Comparison of ENCODE assay signal across 8 cellular contexts in genomic region chr1:15847100-15847892, GRCh38. TPM values are rescaled to one million over a fixed set of nuclear protein-coding genes. Genes with fewer than 3 reads are reported as not detected.
DNase-seq lines count a peak whose midpoint lies in the region; ATAC-seq and TF ChIP-seq lines count a peak whose summit lies in the region.

SPEN (plus strand) TSS chr1:15847707; CDS start chr1:15848068, 361 bp downstream.

- peak within 1 kb of the TSS; percentile 96 for H3K27ac Mint-ChIP-seq in activated CD4-positive, alpha-beta T cell treated with anti-CD3 and anti-CD28 coated beads, Interleukin-2, amount 10 ng/mL, durations not matched to agents 24 days and 14 days

- ATAC-seq in GM19328 (IDR thresholded peaks at IDR 0.05; ENCODE audit: unreplicated experiment) (peak; percentile 55), HG03469 (IDR thresholded peaks at IDR 0.05; ENCODE audit: unreplicated experiment) (peak; percentile 40), left colon (peak; percentile 85)

- no peaks in the 10 kb centered on the region for H3K9me3 ChIP-seq in BE2C
- H3K9me3 ChIP-seq in colonic mucosa: no peaks in the 10 kb centered on the region

- H3K27me3 ChIP-seq in BE2C (no peaks in the 10 kb centered on the region), colonic mucosa (no peaks in the 10 kb centered on the region)

- H3K4me3 Mint-ChIP-seq in activated CD4-positive, alpha-beta T cell treated with anti-CD3 and anti-CD28 coated beads, Interleukin-2, amount 10 ng/mL, durations not matched to agents 24 days and 14 days: peak within 1 kb of the TSS; percentile 95

- DNase-seq in BE2C: peak; percentile 96
- peak; percentile 97 for DNase-seq in NCI-H526 treated with DMSO at 0.1 percent for 48 hours (lab: John Stamatoyannopoulos, UW)
- DNase-seq in activated CD4-positive, alpha-beta T cell treated with anti-CD3 and anti-CD28 coated beads, Interleukin-2, amount 10 ng/mL, durations not matched to agents 24 days and 14 days: peak; percentile 100
- DNase-seq in colonic mucosa: peak; percentile 97
- peak; percentile 97 to 98 for DNase-seq in left colon
- DNase-seq in stimulated activated CD4-positive, alpha-beta T cell treated with anti-CD3 and anti-CD28 coated beads, Interleukin-1b, Interleukin-23, amount 100 ng/mL, for 4 hours (ENCODE audit: low read depth in 2 of 2): peak; percentile 97 to 98

- no peaks in the 10 kb centered on the region for H3K9me3 Mint-ChIP-seq in activated CD4-positive, alpha-beta T cell treated with anti-CD3 and anti-CD28 coated beads, Interleukin-2, amount 10 ng/mL, durations not matched to agents 24 days and 14 days

- no peaks in the 10 kb centered on the region for H3K36me3 ChIP-seq in BE2C
- no peaks in the 10 kb centered on the region for H3K36me3 ChIP-seq in colonic mucosa

- H3K27ac ChIP-seq in colonic mucosa: peak within 1 kb of the TSS; percentile 97

- no peaks in the 10 kb centered on the region for H3K4me1 ChIP-seq in BE2C
- peaks cover 8% of the 10 kb centered on the region for H3K4me1 ChIP-seq in colonic mucosa

- peak within 1 kb of the TSS; percentile 95 to 99 for H3K9ac ChIP-seq in colonic mucosa (ENCODE audit: low read depth in 2 of 2, low read length in 2 of 2)

- no peaks in the 10 kb centered on the region for H3K27me3 Mint-ChIP-seq in activated CD4-positive, alpha-beta T cell treated with anti-CD3 and anti-CD28 coated beads, Interleukin-2, amount 10 ng/mL, durations not matched to agents 24 days and 14 days

- no peak for TF ChIP-seq CTCF in BE2C (IDR thresholded peaks at IDR 0.05; ENCODE audit: low read depth, low read length)
- TF ChIP-seq CTCF in colonic mucosa (IDR thresholded peaks at IDR 0.05): no peak

- peaks cover 42% of the 10 kb centered on the region for H3K4me1 Mint-ChIP-seq in activated CD4-positive, alpha-beta T cell treated with anti-CD3 and anti-CD28 coated beads, Interleukin-2, amount 10 ng/mL, durations not matched to agents 24 days and 14 days

- peaks cover 15% of the 10 kb centered on the region for H3K36me3 Mint-ChIP-seq in activated CD4-positive, alpha-beta T cell treated with anti-CD3 and anti-CD28 coated beads, Interleukin-2, amount 10 ng/mL, durations not matched to agents 24 days and 14 days (ENCODE audit: low read depth)

- intact Hi-C loops in activated CD4-positive, alpha-beta T cell treated with anti-CD3 and anti-CD28 coated beads, Interleukin-2, amount 10 ng/mL, durations not matched to agents 24 days and 14 days (cut with micrococcal nuclease): loop anchor here (1.0 to 5.0 kb wide), 7 partner anchors 12 to 390 kb away; partner anchors contain the start of genes CPLANE2, DDI2 and DNAJC16
- intact Hi-C loops in colonic mucosa (cut with DNase I) (loop anchor here (5.0 kb wide), 1 partner anchor 40 kb away; no protein-coding TSS in a partner anchor), left colon (cut with DNase I, micrococcal nuclease) (no loop called here)

- peak within 1 kb of the TSS; percentile 92 for H3K4me3 ChIP-seq in BE2C (ENCODE audit: low read depth, low read length)
- H3K4me3 ChIP-seq in colonic mucosa: peak within 1 kb of the TSS; percentile 85

RNA-seq across cellular contexts. Expression of gene SPEN, which starts in this region (rescaled TPM):
- polyA plus RNA-seq in BE2C (2012; ENCODE audit: insufficient read depth, insufficient read length, low read depth): 144 TPM
- total RNA-seq in activated CD4-positive, alpha-beta T cell treated with anti-CD3 and anti-CD28 coated beads, Interleukin-2, amount 10 ng/mL, durations not matched to agents 24 days and 14 days: 89.1 and 94.1 TPM in 2 replicates
- total RNA-seq in colonic mucosa (10 to 100 TPM; 40.9 to 42.5 TPM), left colon (10 to 100 TPM; 46.7 to 47.6 TPM)

Comparison
In these comparisons a context has a peak if more than half of its experiments do, and no peak if none do; other contexts are left out.
1. Peak in every context shown above with its lines: DNase-seq, ATAC-seq, H3K4me3 ChIP-seq and H3K27ac ChIP-seq.
2. intact Hi-C loops: an anchor here in activated CD4-positive, alpha-beta T cell treated with anti-CD3 and anti-CD28 coated beads, Interleukin-2, amount 10 ng/mL, durations not matched to agents 24 days and 14 days (1.0 to 5.0 kb wide) and colonic mucosa (5.0 kb wide); none called in left colon.